Comparison of ENCODE assay signal across 20 cellular contexts in genomic region chr11:30666817-30667216, GRCh38.
"Had no signal": no experiment of that assay in that cellular context is flagged by ENCODE, and none has a peak within 500 bp of the region (broad histone marks: within the 10 kb centered on the region; RNA-seq: fewer than 3 reads in every experiment).

No MANE protein-coding gene starts in this region.

- H3K4me3 Mint-ChIP-seq: activated CD8-positive, alpha-beta T cell treated with anti-CD3 and anti-CD28 coated beads, Interleukin-2, amount 10 ng/mL, durations not matched to agents 7 days and 5 days; activated naive CD8-positive, alpha-beta T cell treated with anti-CD3 and anti-CD28 coated beads, Interleukin-2, amount 10 ng/mL, durations not matched to agents 7 days and 5 days; T-helper 1 cell treated with Interleukin-12 subunit alpha and Interleukin-12 subunit beta and Interleukin-4 antibody, amounts not matched to agents 30 μg/mL and 1 μg/mL, for 36 hours had no signal

- H3K27me3 Mint-ChIP-seq: activated naive CD8-positive, alpha-beta T cell treated with anti-CD3 and anti-CD28 coated beads, Interleukin-2, amount 10 ng/mL, durations not matched to agents 7 days and 5 days had no signal

- DNase-seq: activated CD4-positive, alpha-beta T cell treated with anti-CD3 and anti-CD28 coated beads for 4 hours; activated CD8-positive, alpha-beta memory T cell treated with anti-CD3 and anti-CD28 coated beads, Interleukin-2, amount 50 U/mL, for 48 hours; activated CD8-positive, alpha-beta T cell treated with anti-CD3 and anti-CD28 coated beads, Interleukin-2, amount 10 ng/mL, durations not matched to agents 7 days and 5 days; activated naive CD4-positive, alpha-beta T cell treated with anti-CD3 and anti-CD28 coated beads, Interleukin-2, amount 50 U/mL, for 16 hours; activated naive CD8-positive, alpha-beta T cell treated with anti-CD3 and anti-CD28 coated beads, Interleukin-2, amount 10 ng/mL, durations not matched to agents 7 days and 5 days; activated T-cell treated with anti-CD3 and anti-CD28 coated beads, Interleukin-2, amount 50 U/mL, for 1 hour; adrenal gland; anterior cingulate cortex; cerebellar nuclear complex; NCI-H1092 treated with DMSO at 0.1 percent for 48 hours; NCI-H1417 treated with DMSO at 0.1 percent for 48 hours; NCI-H1694; NCI-H2029; NCI-H510A treated with DMSO at 0.1 percent for 48 hours; NCI-H69; NK-92 treated with Interleukin-12 subunit alpha and Interleukin-12 subunit beta, amount 100 ng/mL, for 24 hours; PC-9; SHP77 treated with DMSO at 0.1 percent for 48 hours had no signal

- H3K9me3 Mint-ChIP-seq: activated naive CD8-positive, alpha-beta T cell treated with anti-CD3 and anti-CD28 coated beads, Interleukin-2, amount 10 ng/mL, durations not matched to agents 7 days and 5 days had no signal

- H3K36me3 Mint-ChIP-seq: activated naive CD8-positive, alpha-beta T cell treated with anti-CD3 and anti-CD28 coated beads, Interleukin-2, amount 10 ng/mL, durations not matched to agents 7 days and 5 days had no signal

- H3K4me1 Mint-ChIP-seq: activated naive CD8-positive, alpha-beta T cell treated with anti-CD3 and anti-CD28 coated beads, Interleukin-2, amount 10 ng/mL, durations not matched to agents 7 days and 5 days had no signal

- H3K27ac Mint-ChIP-seq: activated CD8-positive, alpha-beta T cell treated with anti-CD3 and anti-CD28 coated beads, Interleukin-2, amount 10 ng/mL, durations not matched to agents 7 days and 5 days; activated naive CD8-positive, alpha-beta T cell treated with anti-CD3 and anti-CD28 coated beads, Interleukin-2, amount 10 ng/mL, durations not matched to agents 7 days and 5 days; T-helper 1 cell treated with Interleukin-12 subunit alpha and Interleukin-12 subunit beta and Interleukin-4 antibody, amounts not matched to agents 30 μg/mL and 1 μg/mL, for 36 hours had no signal

- ATAC-seq: activated CD4-positive, CD25-positive, alpha-beta regulatory T cell treated with anti-CD3 and anti-CD28 coated beads, Interleukin-2, amount 50 U/mL, for 24 hours; activated CD8-positive, alpha-beta T cell treated with anti-CD3 and anti-CD28 coated beads, Interleukin-2, amount 10 ng/mL, durations not matched to agents 7 days and 5 days had no signal
